Comparison of ENCODE assay signal across 8 cellular contexts in the genomic region with DNA sequence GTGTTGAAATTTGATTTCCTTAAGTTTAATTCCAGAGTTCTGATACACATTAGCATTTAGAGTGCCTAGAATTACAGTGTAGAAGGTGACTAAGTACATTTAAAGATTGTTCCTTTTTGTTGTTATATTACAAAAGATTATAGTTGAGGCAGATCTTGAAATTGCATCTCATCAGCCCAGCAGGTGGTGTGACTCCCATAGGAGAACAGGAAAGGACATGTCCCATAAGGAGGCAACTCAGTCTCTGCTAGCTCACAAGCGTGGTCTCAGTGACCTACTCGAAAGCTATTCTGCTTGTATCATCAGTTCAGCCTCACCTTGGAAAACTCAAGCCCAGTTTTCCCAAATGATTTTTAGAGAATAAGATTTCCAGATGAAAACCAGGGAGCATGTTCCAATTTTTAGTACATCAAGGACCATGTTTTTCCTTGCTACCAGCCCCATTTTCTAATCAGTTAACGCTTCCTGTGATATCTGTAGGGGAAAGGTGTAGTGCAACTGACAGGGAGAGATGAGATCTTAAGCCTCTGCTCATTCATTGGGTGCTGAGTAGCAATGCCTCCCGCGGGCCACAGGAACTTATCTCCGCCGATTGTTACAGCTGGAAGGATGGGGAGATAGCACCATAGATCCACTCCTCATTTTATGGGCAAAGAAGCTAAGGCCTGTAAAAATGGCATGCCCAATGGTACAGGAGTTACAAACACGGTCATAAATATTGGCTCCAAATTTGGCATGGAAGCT. TPM values are rescaled to one million over a fixed set of nuclear protein-coding genes. Genes with fewer than 3 reads are reported as not detected.
DNase-seq lines count a peak whose midpoint lies in the region; FAIRE-seq and TF ChIP-seq lines count a peak whose summit lies in the region.

No MANE protein-coding gene starts in this region.

- H3K36me3 ChIP-seq in WERI-Rb-1: 0 out of 2 replicates have a peak, but pooled peaks cover 5% of the 10 kb centered on the region

- BruUV-seq in Calu3 (replicated peaks; lab: Mats Ljungman, UMichigan): no TSS peak

- no peak for TF ChIP-seq CTCF in Calu3 (IDR thresholded peaks at IDR 0.05; ENCODE audit: unreplicated experiment)
- peak; percentile 18 for TF ChIP-seq CTCF in fibroblast of mammary gland (conservative IDR thresholded peaks at IDR 0.05; ENCODE audit: control insufficient read depth, insufficient read depth, low read depth, low read length)
- no peak for TF ChIP-seq CTCF in WERI-Rb-1 (IDR thresholded peaks at IDR 0.05; ENCODE audit: low read depth, low read length)

- no peak for TF ChIP-seq POLR2A in GM12891 (IDR thresholded peaks at IDR 0.05; ENCODE audit: low read depth, low read length)

- CTCF ChIA-PET in Calu3 (lab: Charles Lee): interaction anchor here (0.6 to 2.2 kb wide), 5 partner anchors 146 to 317 kb away, joined by 3 to 17 read pairs (median 4); no protein-coding TSS in a partner anchor

- H3K4me1 Mint-ChIP-seq in Calu3 (ENCODE audit: low read depth, unreplicated experiment): peaks cover 11% of the 10 kb centered on the region

- peak overlapping the region; percentile 93 for H3K4me3 Mint-ChIP-seq in Calu3 (ENCODE audit: low read depth, unreplicated experiment)

- no peaks in the 10 kb centered on the region for H3K27me3 ChIP-seq in WERI-Rb-1 (ENCODE audit: insufficient read depth, low read depth, severe bottlenecking)

- H3K27ac Mint-ChIP-seq in Calu3 (ENCODE audit: unreplicated experiment): peak overlapping the region; percentile 78

- no peaks in the 10 kb centered on the region for H3K9me3 ChIP-seq in WERI-Rb-1 (ENCODE audit: severe bottlenecking)

- H3K27ac ChIP-seq in WERI-Rb-1: no peak overlapping the region

- no peaks in the 10 kb centered on the region for H3K27me3 Mint-ChIP-seq in Calu3 (ENCODE audit: unreplicated experiment)

- H3K4me3 ChIP-seq in fibroblast of mammary gland (ENCODE audit: control insufficient read depth, low read depth, low read length): no peak overlapping the region
- no peak overlapping the region for H3K4me3 ChIP-seq in WERI-Rb-1 (ENCODE audit: low read depth, low read length)

- intact Hi-C loops in Calu3 (cut with micrococcal nuclease; ENCODE audit: unreplicated experiment): loop anchor here (2.0 to 10.0 kb wide), 2 partner anchors 259 to 321 kb away; no protein-coding TSS in a partner anchor

- H3K36me3 Mint-ChIP-seq in Calu3 (ENCODE audit: insufficient read depth, unreplicated experiment): peaks cover 23% of the 10 kb centered on the region

- H3K9me3 Mint-ChIP-seq in Calu3 (ENCODE audit: low read depth, unreplicated experiment): no peaks in the 10 kb centered on the region

- FAIRE-seq in GM12891 (lab: Jason Lieb, UNC): no peak

- DNase-seq in Calu3 (peak; percentile 5), SK-N-DZ (ENCODE audit: low spot score) (peak; percentile 27), fibroblast of mammary gland (ENCODE audit: low read depth) (peak; percentile 50), pons (ENCODE audit: low spot score) (peak; percentile 57), GM12891 (ENCODE audit: insufficient read length, low spot score) (no peak), WERI-Rb-1 (no peak), NCI-H2107 (lab: John Stamatoyannopoulos, UW) (no peak), NCI-H774 (lab: John Stamatoyannopoulos, UW) (no peak)

TF ChIP-seq in GM12891, 5 proteins besides CTCF, POLR2A, EP300 and RAD21:
- no peak for TF ChIP-seq SPI1 (IDR thresholded peaks at IDR 0.05; ENCODE audit: low read depth, low read length)
- TF ChIP-seq PAX5 (IDR thresholded peaks at IDR 0.05; ENCODE audit: insufficient read depth, low read length, severe bottlenecking): no peak
- no peak for TF ChIP-seq TAF1 (IDR thresholded peaks at IDR 0.05; ENCODE audit: low read depth, low read length)
- TF ChIP-seq POLR2AphosphoS5 (IDR thresholded peaks at IDR 0.05; ENCODE audit: low read depth, low read length): no peak
- no peak for TF ChIP-seq POU2F2 (IDR thresholded peaks at IDR 0.05; ENCODE audit: low read depth, low read length)

RNA-seq across cellular contexts. Expression of gene GNAI1, which starts 1.1 kb away (rescaled TPM):
- total RNA-seq in Calu3 (2022): 14.7 and 20.5 TPM in 2 replicates
- polyA plus RNA-seq in SK-N-DZ (2014; cell fraction: cytosol; rRNA removed): 52.9 and 59.3 TPM in 2 replicates
- polyA plus RNA-seq in SK-N-DZ (2014; cell fraction: nucleus; rRNA removed): 17.6 and 20.7 TPM in 2 replicates
- not detected for polyA plus RNA-seq in GM12891 (2012; ENCODE audit: low read depth, missing spikeins)

Comparison
In these comparisons a context has a peak if more than half of its experiments do, and no peak if none do; other contexts are left out.
1. DNase-seq: peak in Calu3 (single experiment), SK-N-DZ (single experiment), fibroblast of mammary gland (single experiment) and pons (single experiment); none in GM12891 (single experiment), WERI-Rb-1 (single experiment), NCI-H2107 (single experiment) and NCI-H774 (single experiment).